ENCODE assay signal across 11 cellular contexts in the genomic region with DNA sequence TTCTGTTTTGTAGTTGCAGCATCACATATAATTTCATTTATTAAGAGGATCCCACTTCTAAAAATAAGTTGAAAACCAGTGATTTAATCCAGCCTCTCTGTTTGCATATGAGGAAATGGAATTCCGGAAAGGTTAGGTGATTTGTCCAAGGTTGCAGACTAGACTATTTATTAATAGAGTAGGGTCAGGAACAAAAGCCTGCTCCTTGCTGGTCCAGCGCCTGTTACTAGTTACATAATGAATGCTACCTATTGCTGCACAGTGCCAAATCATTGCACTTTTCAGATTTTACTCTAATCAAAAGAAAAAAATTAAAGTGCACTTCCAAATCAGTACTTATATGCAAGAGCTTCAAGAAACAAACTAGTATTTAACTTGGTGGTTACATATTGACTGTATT.
"Had no signal": no experiment of that assay in that cellular context is flagged by ENCODE, and none has a peak within 500 bp of the region (broad histone marks: within the 10 kb centered on the region; RNA-seq: fewer than 3 reads in every experiment).

No MANE protein-coding gene starts in this region.

- H3K4me1 ChIP-seq: HAP-1 had no signal

- H3K36me3 ChIP-seq: HAP-1 had no signal

- FAIRE-seq: H1, H54 had no signal

- H3K9ac ChIP-seq: GM23248 had no signal

- H2AFZ ChIP-seq: GM23248, GM23338 had no signal

- H3K27ac ChIP-seq: GM23248 had no signal

- ATAC-seq: GM23338, HCT116 had no signal

- H3K4me3 ChIP-seq: GM23248, GM23338, HAP-1 had no signal

- DNase-seq: GM23248, GOT3, H7, H9, HCEC 1CT, HFFc6 had no signal

- H3K4me2 ChIP-seq: GM23338 had no signal

- H3K9me3 ChIP-seq: HAP-1 had no signal
